In the genomic region with DNA sequence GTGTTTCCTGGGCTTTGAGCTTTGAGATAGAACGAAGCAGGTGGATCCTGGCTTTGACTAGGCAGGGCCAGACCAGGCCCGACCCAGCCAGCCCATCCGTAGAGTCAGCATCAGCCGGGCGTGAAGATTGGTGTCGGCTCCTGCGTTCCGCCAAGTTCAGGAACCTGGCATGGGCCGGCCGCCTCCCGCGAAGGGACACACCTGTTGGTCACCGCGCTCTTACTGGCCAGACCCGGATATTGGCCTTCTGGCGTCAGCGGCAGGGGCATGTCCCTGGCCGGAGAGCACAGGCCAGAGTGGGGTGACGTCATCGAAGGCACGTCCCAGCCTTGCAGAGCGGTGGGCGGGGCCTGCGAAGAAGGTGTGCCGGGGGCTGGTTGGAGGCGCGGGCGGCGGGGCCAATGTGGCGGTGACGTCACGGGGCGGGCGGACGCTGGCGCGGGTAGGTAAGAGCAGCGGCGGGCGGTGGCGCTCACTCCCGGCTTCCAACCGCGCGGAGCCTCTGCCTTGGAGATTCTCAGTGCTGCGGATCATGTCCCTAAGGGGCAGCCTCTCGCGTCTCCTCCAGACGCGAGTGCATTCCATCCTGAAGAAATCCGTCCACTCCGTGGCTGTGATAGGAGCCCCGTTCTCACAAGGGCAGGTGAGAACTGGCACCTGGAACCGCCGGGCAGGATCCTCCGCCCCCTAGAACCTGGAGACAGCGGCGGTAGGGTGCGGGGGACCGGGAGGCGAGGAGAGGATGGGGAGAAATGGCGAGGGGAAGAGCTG, we compare ENCODE assay signal across 8 cellular contexts. TPM values are rescaled to one million over a fixed set of nuclear protein-coding genes. Genes with fewer than 3 reads are reported as not detected.
DNase-seq lines count a peak whose midpoint lies in the region; ATAC-seq, FAIRE-seq and TF ChIP-seq lines count a peak whose summit lies in the region.

A gene (plus strand): TSS at position 475 of the 771 bp plus-strand sequence. CDS start 58 bp downstream, at position 533.

- no peaks in the 10 kb centered on the region for H3K27me3 ChIP-seq in prostate gland (replicated peaks; ENCODE audit: insufficient read depth)

- ATAC-seq in HG02870 (IDR thresholded peaks at IDR 0.05; ENCODE audit: unreplicated experiment) (peak; percentile 96), left ventricle myocardium superior (peak; percentile 99)

- intact Hi-C loops in left ventricle myocardium superior (cut with micrococcal nuclease) (loop anchor here (5.0 kb wide), 1 partner anchor 48 kb away; no protein-coding TSS in a partner anchor), prostate gland (cut with DNase I) (loop anchor here (5.0 kb wide), 1 partner anchor 78 kb away; a partner anchor contains a TSS)

- WGBS in prostate gland = under 1% methylated on average over 60 of the region's 62 CpGs

- peak; percentile 86 for DNase-seq in GM12892 (ENCODE audit: insufficient read length)
- peak; percentile 97 for DNase-seq in NCI-H146 (lab: John Stamatoyannopoulos, UW)
- DNase-seq in T-helper 1 cell = peak; percentile 95 to 98 (median 96)
- peak; percentile 99 for DNase-seq in left ventricle myocardium superior
- peak; percentile 100 for DNase-seq in prostate gland (ENCODE audit: low spot score)
- DNase-seq in urothelium cell line (ENCODE audit: low spot score) = peak; percentile 100

- peak within 1 kb of the TSS; percentile 68 for H3K27ac ChIP-seq in angular gyrus (ENCODE audit: low read depth, low read length)
- H3K27ac ChIP-seq in prostate gland = peak within 1 kb of the TSS; percentile 86 to 89

- peak in 2 of 4 experiments; percentile 30 to 39 for TF ChIP-seq CTCF in prostate gland (IDR thresholded peaks at IDR 0.05)

- peaks cover 5% of the 10 kb centered on the region for H3K4me1 ChIP-seq in prostate gland (replicated peaks)

- FAIRE-seq in GM12892 (lab: Jason Lieb, UNC) (peak; percentile 97), urothelium cell line (lab: Jason Lieb, UNC) (peak; percentile 99)

- H3K4me3 ChIP-seq in prostate gland = peak within 1 kb of the TSS; percentile 63 to 65

- H3K9me3 ChIP-seq in prostate gland = no peaks in the 10 kb centered on the region

- TF ChIP-seq POLR2A in GM12892 (IDR thresholded peaks at IDR 0.05; ENCODE audit: low read depth, low read length) (0 out of 2 replicates have a peak, but pooled peaks have one; percentile 26), prostate gland (IDR thresholded peaks at IDR 0.05) (peak; percentile 92)

- H3K36me3 ChIP-seq in prostate gland = no peaks in the 10 kb centered on the region

RNA-seq across cellular contexts. Expression of the gene that starts here (rescaled TPM):
- polyA plus RNA-seq in GM12892 (2012; ENCODE audit: missing spikeins) = 3.3 TPM
- total RNA-seq in left ventricle myocardium superior = 0.99 TPM
- 100 to 1,000 TPM in 1 of 2 donors, 10 to 100 TPM in 1; 31.9 to 565 TPM for total RNA-seq in prostate gland

Comparison
In these comparisons a context has a peak if more than half of its experiments do, and no peak if none do; other contexts are left out.
1. Peak in every context shown above with its lines: DNase-seq, ATAC-seq, H3K4me3 ChIP-seq and H3K27ac ChIP-seq.
2. RNA of the gene that starts here (total RNA-seq): 31.9 to 565 TPM in prostate gland; 0.99 TPM in left ventricle myocardium superior (single experiment); every median in the first group is over 10 times any median in the second.
3. Peak in DNase-seq and ATAC-seq in left ventricle myocardium superior; RNA of the gene not detected or under 1 TPM.